In the genomic region with DNA sequence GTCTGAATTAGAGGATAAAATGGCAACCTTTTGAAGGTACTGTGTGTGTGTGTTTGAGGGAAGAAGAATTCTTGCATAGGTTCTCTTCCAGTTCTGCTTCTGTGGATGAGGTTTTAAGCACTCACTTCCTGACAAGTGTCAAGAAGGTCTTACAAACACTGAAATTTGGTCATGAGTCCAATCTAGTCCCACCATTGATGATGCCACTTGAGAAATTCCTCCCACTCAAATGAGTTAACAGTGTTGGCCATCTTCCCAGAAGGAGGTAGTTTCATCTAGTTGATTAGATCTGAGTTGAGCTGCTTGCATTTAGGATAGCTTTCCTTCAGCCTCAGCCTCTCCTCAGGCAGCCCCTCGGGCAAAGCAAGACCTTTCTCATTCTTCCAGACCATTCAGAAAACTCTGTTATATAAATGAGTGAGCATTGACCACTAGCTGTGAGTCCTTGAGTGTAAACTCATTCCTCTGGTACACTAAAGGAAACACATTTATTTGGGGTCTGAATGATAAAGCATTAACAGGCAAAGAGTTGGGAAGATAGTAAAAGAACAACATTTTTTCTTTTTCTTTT, we compare ENCODE assay signal across 2 cellular contexts.
TF ChIP-seq lines count a peak whose summit lies in the region.

No MANE protein-coding gene starts in this region.

TF ChIP-seq in HEK293, 187 proteins besides CTCF, POLR2A, EP300 and RAD21 (continued from another document and continues in another):
- TF ChIP-seq ZFHX2 (tag by site-specific recombination; conservative IDR thresholded peaks at IDR 0.05), result peak; percentile 68
- TF ChIP-seq, protein P1, sequence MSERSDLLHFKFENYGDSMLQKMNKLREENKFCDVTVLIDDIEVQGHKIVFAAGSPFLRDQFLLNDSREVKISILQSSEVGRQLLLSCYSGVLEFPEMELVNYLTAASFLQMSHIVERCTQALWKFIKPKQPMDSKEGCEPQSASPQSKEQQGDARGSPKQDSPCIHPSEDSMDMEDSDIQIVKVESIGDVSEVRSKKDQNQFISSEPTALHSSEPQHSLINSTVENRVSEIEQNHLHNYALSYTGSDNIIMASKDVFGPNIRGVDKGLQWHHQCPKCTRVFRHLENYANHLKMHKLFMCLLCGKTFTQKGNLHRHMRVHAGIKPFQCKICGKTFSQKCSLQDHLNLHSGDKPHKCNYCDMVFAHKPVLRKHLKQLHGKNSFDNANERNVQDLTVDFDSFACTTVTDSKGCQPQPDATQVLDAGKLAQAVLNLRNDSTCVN (tag by site-specific recombination; optimal IDR thresholded peaks at IDR 0.05), result no peak
- TF ChIP-seq ZNF394 (tag by site-specific recombination; IDR thresholded peaks at IDR 0.05; ENCODE audit: borderline replicate concordance), result peak; percentile 45; the same call in 1 of the 2 replicates
- TF ChIP-seq ZNF416 (tag by site-specific recombination; IDR thresholded peaks at IDR 0.05), result no peak
- TF ChIP-seq SETDB1 (IDR thresholded peaks at IDR 0.05; ENCODE audit: insufficient read length, low read length), result no peak
- no peak for TF ChIP-seq WT1 (tag by site-specific recombination; IDR thresholded peaks at IDR 0.05)
- TF ChIP-seq EGR2 (tag by site-specific recombination; IDR thresholded peaks at IDR 0.05; ENCODE audit: low read depth), result peak; percentile 36; the same call in 1 of the 2 replicates
- no peak for TF ChIP-seq ZNF747 (tag by site-specific recombination; IDR thresholded peaks at IDR 0.05)
- TF ChIP-seq ZNF660 (tag by site-specific recombination; IDR thresholded peaks at IDR 0.05), result peak; percentile 70; the same call in 1 of the 2 replicates
- TF ChIP-seq ZNF423 (tag by site-specific recombination; IDR thresholded peaks at IDR 0.05), result no peak
- TF ChIP-seq, protein P2, sequence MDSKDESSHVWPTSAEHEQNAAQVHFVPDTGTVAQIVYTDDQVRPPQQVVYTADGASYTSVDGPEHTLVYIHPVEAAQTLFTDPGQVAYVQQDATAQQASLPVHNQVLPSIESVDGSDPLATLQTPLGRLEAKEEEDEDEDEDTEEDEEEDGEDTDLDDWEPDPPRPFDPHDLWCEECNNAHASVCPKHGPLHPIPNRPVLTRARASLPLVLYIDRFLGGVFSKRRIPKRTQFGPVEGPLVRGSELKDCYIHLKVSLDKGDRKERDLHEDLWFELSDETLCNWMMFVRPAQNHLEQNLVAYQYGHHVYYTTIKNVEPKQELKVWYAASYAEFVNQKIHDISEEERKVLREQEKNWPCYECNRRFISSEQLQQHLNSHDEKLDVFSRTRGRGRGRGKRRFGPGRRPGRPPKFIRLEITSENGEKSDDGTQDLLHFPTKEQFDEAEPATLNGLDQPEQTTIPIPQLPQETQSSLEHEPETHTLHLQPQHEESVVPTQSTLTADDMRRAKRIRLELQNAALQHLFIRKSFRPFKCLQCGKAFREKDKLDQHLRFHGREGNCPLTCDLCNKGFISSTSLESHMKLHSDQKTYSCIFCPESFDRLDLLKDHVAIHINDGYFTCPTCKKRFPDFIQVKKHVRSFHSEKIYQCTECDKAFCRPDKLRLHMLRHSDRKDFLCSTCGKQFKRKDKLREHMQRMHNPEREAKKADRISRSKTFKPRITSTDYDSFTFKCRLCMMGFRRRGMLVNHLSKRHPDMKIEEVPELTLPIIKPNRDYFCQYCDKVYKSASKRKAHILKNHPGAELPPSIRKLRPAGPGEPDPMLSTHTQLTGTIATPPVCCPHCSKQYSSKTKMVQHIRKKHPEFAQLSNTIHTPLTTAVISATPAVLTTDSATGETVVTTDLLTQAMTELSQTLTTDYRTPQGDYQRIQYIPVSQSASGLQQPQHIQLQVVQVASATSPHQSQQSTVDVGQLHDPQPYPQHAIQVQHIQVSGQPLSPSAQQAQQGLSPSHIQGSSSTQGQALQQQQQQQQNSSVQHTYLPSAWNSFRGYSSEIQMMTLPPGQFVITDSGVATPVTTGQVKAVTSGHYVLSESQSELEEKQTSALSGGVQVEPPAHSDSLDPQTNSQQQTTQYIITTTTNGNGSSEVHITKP (tag by site-specific recombination; IDR thresholded peaks at IDR 0.05), result no peak
- TF ChIP-seq ZNF837 (tag by site-specific recombination; IDR thresholded peaks at IDR 0.05), result no peak
- TF ChIP-seq, protein P3, sequence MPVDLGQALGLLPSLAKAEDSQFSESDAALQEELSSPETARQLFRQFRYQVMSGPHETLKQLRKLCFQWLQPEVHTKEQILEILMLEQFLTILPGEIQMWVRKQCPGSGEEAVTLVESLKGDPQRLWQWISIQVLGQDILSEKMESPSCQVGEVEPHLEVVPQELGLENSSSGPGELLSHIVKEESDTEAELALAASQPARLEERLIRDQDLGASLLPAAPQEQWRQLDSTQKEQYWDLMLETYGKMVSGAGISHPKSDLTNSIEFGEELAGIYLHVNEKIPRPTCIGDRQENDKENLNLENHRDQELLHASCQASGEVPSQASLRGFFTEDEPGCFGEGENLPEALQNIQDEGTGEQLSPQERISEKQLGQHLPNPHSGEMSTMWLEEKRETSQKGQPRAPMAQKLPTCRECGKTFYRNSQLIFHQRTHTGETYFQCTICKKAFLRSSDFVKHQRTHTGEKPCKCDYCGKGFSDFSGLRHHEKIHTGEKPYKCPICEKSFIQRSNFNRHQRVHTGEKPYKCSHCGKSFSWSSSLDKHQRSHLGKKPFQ (tag by site-specific recombination; IDR thresholded peaks at IDR 0.05), result no peak
- no peak for TF ChIP-seq YY2 (tag by site-specific recombination; IDR thresholded peaks at IDR 0.05)
- TF ChIP-seq HOXA7 (CRISPR knock-in tag; IDR thresholded peaks at IDR 0.05; ENCODE audit: borderline replicate concordance), result no peak
- no peak for TF ChIP-seq ZNF302 (tag by site-specific recombination; IDR thresholded peaks at IDR 0.05; ENCODE audit: low read depth)
- TF ChIP-seq, protein P4, sequence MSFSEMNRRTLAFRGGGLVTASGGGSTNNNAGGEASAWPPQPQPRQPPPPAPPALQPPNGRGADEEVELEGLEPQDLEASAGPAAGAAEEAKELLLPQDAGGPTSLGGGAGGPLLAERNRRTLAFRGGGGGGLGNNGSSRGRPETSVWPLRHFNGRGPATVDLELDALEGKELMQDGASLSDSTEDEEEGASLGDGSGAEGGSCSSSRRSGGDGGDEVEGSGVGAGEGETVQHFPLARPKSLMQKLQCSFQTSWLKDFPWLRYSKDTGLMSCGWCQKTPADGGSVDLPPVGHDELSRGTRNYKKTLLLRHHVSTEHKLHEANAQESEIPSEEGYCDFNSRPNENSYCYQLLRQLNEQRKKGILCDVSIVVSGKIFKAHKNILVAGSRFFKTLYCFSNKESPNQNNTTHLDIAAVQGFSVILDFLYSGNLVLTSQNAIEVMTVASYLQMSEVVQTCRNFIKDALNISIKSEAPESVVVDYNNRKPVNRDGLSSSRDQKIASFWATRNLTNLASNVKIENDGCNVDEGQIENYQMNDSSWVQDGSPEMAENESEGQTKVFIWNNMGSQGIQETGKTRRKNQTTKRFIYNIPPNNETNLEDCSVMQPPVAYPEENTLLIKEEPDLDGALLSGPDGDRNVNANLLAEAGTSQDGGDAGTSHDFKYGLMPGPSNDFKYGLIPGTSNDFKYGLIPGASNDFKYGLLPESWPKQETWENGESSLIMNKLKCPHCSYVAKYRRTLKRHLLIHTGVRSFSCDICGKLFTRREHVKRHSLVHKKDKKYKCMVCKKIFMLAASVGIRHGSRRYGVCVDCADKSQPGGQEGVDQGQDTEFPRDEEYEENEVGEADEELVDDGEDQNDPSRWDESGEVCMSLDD (tag by site-specific recombination; IDR thresholded peaks at IDR 0.05), result 0 out of 2 replicates have a peak, but pooled peaks have one; percentile 20

TF ChIP-seq in WTC11, 78 proteins besides CTCF, POLR2A, EP300 and RAD21 (continued from another document):
- TF ChIP-seq, protein P5, sequence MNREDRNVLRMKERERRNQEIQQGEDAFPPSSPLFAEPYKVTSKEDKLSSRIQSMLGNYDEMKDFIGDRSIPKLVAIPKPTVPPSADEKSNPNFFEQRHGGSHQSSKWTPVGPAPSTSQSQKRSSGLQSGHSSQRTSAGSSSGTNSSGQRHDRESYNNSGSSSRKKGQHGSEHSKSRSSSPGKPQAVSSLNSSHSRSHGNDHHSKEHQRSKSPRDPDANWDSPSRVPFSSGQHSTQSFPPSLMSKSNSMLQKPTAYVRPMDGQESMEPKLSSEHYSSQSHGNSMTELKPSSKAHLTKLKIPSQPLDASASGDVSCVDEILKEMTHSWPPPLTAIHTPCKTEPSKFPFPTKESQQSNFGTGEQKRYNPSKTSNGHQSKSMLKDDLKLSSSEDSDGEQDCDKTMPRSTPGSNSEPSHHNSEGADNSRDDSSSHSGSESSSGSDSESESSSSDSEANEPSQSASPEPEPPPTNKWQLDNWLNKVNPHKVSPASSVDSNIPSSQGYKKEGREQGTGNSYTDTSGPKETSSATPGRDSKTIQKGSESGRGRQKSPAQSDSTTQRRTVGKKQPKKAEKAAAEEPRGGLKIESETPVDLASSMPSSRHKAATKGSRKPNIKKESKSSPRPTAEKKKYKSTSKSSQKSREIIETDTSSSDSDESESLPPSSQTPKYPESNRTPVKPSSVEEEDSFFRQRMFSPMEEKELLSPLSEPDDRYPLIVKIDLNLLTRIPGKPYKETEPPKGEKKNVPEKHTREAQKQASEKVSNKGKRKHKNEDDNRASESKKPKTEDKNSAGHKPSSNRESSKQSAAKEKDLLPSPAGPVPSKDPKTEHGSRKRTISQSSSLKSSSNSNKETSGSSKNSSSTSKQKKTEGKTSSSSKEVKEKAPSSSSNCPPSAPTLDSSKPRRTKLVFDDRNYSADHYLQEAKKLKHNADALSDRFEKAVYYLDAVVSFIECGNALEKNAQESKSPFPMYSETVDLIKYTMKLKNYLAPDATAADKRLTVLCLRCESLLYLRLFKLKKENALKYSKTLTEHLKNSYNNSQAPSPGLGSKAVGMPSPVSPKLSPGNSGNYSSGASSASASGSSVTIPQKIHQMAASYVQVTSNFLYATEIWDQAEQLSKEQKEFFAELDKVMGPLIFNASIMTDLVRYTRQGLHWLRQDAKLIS (CRISPR knock-in tag; IDR thresholded peaks at IDR 0.05; ENCODE audit: borderline replicate concordance), result no peak
- TF ChIP-seq FOXK1 (CRISPR knock-in tag; IDR thresholded peaks at IDR 0.05) (no peak), EMX1 (CRISPR knock-in tag; IDR thresholded peaks at IDR 0.05) (no peak)
- TF ChIP-seq, protein P6, sequence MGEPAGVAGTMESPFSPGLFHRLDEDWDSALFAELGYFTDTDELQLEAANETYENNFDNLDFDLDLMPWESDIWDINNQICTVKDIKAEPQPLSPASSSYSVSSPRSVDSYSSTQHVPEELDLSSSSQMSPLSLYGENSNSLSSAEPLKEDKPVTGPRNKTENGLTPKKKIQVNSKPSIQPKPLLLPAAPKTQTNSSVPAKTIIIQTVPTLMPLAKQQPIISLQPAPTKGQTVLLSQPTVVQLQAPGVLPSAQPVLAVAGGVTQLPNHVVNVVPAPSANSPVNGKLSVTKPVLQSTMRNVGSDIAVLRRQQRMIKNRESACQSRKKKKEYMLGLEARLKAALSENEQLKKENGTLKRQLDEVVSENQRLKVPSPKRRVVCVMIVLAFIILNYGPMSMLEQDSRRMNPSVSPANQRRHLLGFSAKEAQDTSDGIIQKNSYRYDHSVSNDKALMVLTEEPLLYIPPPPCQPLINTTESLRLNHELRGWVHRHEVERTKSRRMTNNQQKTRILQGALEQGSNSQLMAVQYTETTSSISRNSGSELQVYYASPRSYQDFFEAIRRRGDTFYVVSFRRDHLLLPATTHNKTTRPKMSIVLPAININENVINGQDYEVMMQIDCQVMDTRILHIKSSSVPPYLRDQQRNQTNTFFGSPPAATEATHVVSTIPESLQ (CRISPR knock-in tag; IDR thresholded peaks at IDR 0.05), result no peak
- TF ChIP-seq, protein P7, sequence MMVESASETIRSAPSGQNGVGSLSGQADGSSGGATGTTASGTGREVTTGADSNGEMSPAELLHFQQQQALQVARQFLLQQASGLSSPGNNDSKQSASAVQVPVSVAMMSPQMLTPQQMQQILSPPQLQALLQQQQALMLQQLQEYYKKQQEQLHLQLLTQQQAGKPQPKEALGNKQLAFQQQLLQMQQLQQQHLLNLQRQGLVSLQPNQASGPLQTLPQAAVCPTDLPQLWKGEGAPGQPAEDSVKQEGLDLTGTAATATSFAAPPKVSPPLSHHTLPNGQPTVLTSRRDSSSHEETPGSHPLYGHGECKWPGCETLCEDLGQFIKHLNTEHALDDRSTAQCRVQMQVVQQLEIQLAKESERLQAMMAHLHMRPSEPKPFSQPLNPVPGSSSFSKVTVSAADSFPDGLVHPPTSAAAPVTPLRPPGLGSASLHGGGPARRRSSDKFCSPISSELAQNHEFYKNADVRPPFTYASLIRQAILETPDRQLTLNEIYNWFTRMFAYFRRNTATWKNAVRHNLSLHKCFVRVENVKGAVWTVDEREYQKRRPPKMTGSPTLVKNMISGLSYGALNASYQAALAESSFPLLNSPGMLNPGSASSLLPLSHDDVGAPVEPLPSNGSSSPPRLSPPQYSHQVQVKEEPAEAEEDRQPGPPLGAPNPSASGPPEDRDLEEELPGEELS (CRISPR knock-in tag; IDR thresholded peaks at IDR 0.05), result no peak
- TF ChIP-seq, protein P8, sequence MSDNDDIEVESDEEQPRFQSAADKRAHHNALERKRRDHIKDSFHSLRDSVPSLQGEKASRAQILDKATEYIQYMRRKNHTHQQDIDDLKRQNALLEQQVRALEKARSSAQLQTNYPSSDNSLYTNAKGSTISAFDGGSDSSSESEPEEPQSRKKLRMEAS (CRISPR knock-in tag; IDR thresholded peaks at IDR 0.05), result no peak
- TF ChIP-seq, protein P9, sequence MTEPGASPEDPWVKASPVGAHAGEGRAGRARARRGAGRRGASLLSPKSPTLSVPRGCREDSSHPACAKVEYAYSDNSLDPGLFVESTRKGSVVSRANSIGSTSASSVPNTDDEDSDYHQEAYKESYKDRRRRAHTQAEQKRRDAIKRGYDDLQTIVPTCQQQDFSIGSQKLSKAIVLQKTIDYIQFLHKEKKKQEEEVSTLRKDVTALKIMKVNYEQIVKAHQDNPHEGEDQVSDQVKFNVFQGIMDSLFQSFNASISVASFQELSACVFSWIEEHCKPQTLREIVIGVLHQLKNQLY (CRISPR knock-in tag; IDR thresholded peaks at IDR 0.05), result no peak
- TF ChIP-seq, protein P10, sequence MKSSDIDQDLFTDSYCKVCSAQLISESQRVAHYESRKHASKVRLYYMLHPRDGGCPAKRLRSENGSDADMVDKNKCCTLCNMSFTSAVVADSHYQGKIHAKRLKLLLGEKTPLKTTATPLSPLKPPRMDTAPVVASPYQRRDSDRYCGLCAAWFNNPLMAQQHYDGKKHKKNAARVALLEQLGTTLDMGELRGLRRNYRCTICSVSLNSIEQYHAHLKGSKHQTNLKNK (CRISPR knock-in tag; IDR thresholded peaks at IDR 0.05), result no peak
- TF ChIP-seq, protein P11, sequence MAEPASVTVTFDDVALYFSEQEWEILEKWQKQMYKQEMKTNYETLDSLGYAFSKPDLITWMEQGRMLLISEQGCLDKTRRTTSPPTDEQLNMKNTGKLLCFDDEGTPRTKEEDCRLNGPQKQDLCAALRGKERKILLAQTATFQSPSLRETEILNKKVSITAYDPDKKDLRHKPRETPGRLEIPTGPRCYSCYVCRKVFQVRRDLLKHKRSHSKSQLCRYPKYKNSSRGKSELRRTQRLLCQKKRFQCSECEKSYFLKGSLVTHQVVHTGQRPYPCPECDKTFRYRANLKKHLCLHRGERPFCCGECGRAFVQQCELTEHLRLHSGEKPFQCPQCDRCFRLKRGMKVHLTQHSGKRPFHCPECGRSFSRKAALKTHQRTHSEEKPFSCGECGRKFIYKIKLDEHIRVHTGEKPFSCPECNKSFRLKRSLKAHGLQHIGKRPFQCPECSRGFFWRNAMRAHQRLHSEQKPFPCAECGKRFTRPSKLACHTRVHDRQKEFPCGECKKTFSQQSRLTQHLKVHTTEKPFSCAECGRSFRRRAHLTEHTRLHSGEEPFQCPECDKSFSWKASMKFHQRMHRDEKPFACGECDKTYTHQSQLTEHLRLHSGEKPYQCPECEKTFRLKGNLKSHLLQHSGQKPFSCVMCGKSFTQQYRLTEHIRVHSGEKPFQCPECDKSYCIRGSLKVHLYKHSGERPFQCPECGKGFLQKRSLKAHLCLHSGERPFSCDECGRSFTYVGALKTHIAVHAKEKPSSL (CRISPR knock-in tag; conservative IDR thresholded peaks at IDR 0.05), result no peak
